1 cellular context compared by ENCODE assay signal in genomic region chr13:110379358-110379757, GRCh38.
TF ChIP-seq lines count a peak whose summit lies in the region.

No MANE protein-coding gene starts in this region.

TF ChIP-seq in IMR-90, 13 proteins besides CTCF, POLR2A, EP300 and RAD21:
- TF ChIP-seq RFX5 (IDR thresholded peaks at IDR 0.05; ENCODE audit: low read depth, low read length): no peak
- no peak for TF ChIP-seq MAFK (IDR thresholded peaks at IDR 0.05; ENCODE audit: low read depth, low read length)
- TF ChIP-seq CEBPB (IDR thresholded peaks at IDR 0.05; ENCODE audit: low read depth, low read length): no peak
- no peak for TF ChIP-seq NFE2L2 (IDR thresholded peaks at IDR 0.05; ENCODE audit: low read depth, low read length)
